Comparison of ENCODE assay signal across 11 cellular contexts in genomic region chr2:51103205-51103604, GRCh38.
DNase-seq lines count a peak whose midpoint lies in the region; ATAC-seq, FAIRE-seq and TF ChIP-seq lines count a peak whose summit lies in the region.
"Had no signal": no experiment of that assay in that cellular context is flagged by ENCODE, and none has a peak within 500 bp of the region (broad histone marks: within the 10 kb centered on the region; RNA-seq: fewer than 3 reads in every experiment).

No MANE protein-coding gene starts in this region.

- 6% methylated on average over 2 of the region's 6 CpGs for WGBS in mammary epithelial cell (ENCODE audit: low coverage, missing lambda C conversion rate)
- WGBS in esophagus muscularis mucosa = 65% methylated on average over 6 of the region's 6 CpGs

- no peaks in the 10 kb centered on the region for H3K9me3 Mint-ChIP-seq in type B pancreatic cell

- H3K4me2 ChIP-seq in mammary epithelial cell (ENCODE audit: insufficient read depth, low read depth, low read length) = no peak overlapping the region

- H3K27ac Mint-ChIP-seq in type B pancreatic cell = peak overlapping the region; percentile 48

- dilution Hi-C loops in mammary epithelial cell (cut with HindIII; ENCODE audit: low sequenced_read_pairs) = no loop called here

- BruUV-seq in mammary epithelial cell (replicated peaks; lab: Mats Ljungman, UMichigan) = no TSS peak

- peak; percentile 35 for ATAC-seq in left colon

- H3K9ac ChIP-seq in mammary epithelial cell (ENCODE audit: insufficient read depth, low read length) = no peak overlapping the region

- no peaks in the 10 kb centered on the region for H3K36me3 ChIP-seq in mammary epithelial cell (ENCODE audit: insufficient read depth, low read length)
- H3K36me3 ChIP-seq in esophagus muscularis mucosa = no peaks in the 10 kb centered on the region

- TF ChIP-seq POLR2A in GM12891 (IDR thresholded peaks at IDR 0.05; ENCODE audit: low read depth, low read length) (no peak), esophagus muscularis mucosa (IDR thresholded peaks at IDR 0.05; ENCODE audit: low read depth) (no peak)

- DNase-seq in NCI-H2196 (lab: John Stamatoyannopoulos, UW; ENCODE audit: unreplicated experiment) (peak; percentile 2), NCI-H2196 treated with DMSO at 0.1 percent for 48 hours (lab: John Stamatoyannopoulos, UW; ENCODE audit: unreplicated experiment) (no peak), mammary epithelial cell (peak; percentile 5), left colon (no peak), type B pancreatic cell (ENCODE audit: extremely low spot score, unreplicated experiment) (peak; percentile 66), GM12891 (ENCODE audit: insufficient read length, low spot score) (no peak), MV-4-11 (lab: John Stamatoyannopoulos, UW) (no peak), esophagus muscularis mucosa (ENCODE audit: extremely low spot score) (no peak)
- DNase-seq: activated CD4-positive, alpha-beta T cell treated with anti-CD3 and anti-CD28 coated beads, Interleukin-2, amount 50 U/mL, for 1 hour; MM.1S had no signal

- in situ Hi-C loops in mammary epithelial cell (cut with MboI; ENCODE audit: low sequenced_read_pairs in 2 of 2) = no loop called here

- H3K4me3 Mint-ChIP-seq in type B pancreatic cell = no peak overlapping the region

- no peaks in the 10 kb centered on the region for H3K36me3 Mint-ChIP-seq in type B pancreatic cell

- no peak overlapping the region for H3K4me3 ChIP-seq in mammary epithelial cell (replicated peaks in 1 of 3; ENCODE audit: insufficient read depth in 1 of 3, low read depth in 2 of 3, low read length in 3 of 3)
- H3K4me3 ChIP-seq in esophagus muscularis mucosa = no peak overlapping the region

- H3K27ac ChIP-seq in mammary epithelial cell (ENCODE audit: insufficient read depth, low read depth, low read length) = no peak overlapping the region
- no peak overlapping the region for H3K27ac ChIP-seq in esophagus muscularis mucosa (replicated peaks in 1 of 4)

- no peaks in the 10 kb centered on the region for H3K27me3 ChIP-seq in mammary epithelial cell (ENCODE audit: insufficient read depth, low read length)
- H3K27me3 ChIP-seq in esophagus muscularis mucosa = no peaks in the 10 kb centered on the region

- TF ChIP-seq CTCF in mammary epithelial cell (conservative IDR thresholded peaks at IDR 0.05 in 1 of 2, IDR thresholded peaks at IDR 0.05 in 1 of 2; ENCODE audit: extremely low read depth in 1 of 2, insufficient read depth in 1 of 2, low read depth in 1 of 2, low read length in 2 of 2) (no peak), type B pancreatic cell (conservative IDR thresholded peaks at IDR 0.05) (no peak), esophagus muscularis mucosa (IDR thresholded peaks at IDR 0.05) (no peak)

- no peak for FAIRE-seq in GM12891 (lab: Jason Lieb, UNC)
- FAIRE-seq: A204.1 had no signal

- no peaks in the 10 kb centered on the region for H3K79me2 ChIP-seq in mammary epithelial cell (ENCODE audit: insufficient read depth, low read length)

- H4K20me1 ChIP-seq in mammary epithelial cell (ENCODE audit: insufficient read depth, low read length) = no peaks in the 10 kb centered on the region

- no peaks in the 10 kb centered on the region for H3K27me3 Mint-ChIP-seq in type B pancreatic cell

- H3K9me3 ChIP-seq in mammary epithelial cell (replicated peaks; ENCODE audit: insufficient read depth, low read length) (no peaks in the 10 kb centered on the region), esophagus muscularis mucosa (no peaks in the 10 kb centered on the region)

- H2AFZ ChIP-seq in mammary epithelial cell (ENCODE audit: low read depth, low read length) = no peak overlapping the region

- H3K4me1 ChIP-seq in mammary epithelial cell (ENCODE audit: insufficient read depth, low read length) (no peaks in the 10 kb centered on the region), esophagus muscularis mucosa (no peaks in the 10 kb centered on the region)

- H3K4me1 Mint-ChIP-seq in type B pancreatic cell (ENCODE audit: unreplicated experiment) = peaks cover 8% of the 10 kb centered on the region

- intact Hi-C loops in mammary epithelial cell (cut with micrococcal nuclease) = no loop called here
- intact Hi-C loops in left colon (cut with DNase I, micrococcal nuclease) = no loop called here
- intact Hi-C loops in esophagus muscularis mucosa (cut with DNase I) = no loop called here

- TF ChIP-seq EP300 in esophagus muscularis mucosa (IDR thresholded peaks at IDR 0.05) = no peak

- CTCF ChIA-PET in mammary epithelial cell (lab: Charles Lee; ENCODE audit: low non-redundant PET) = no interaction called here

TF ChIP-seq in GM12891, 5 proteins besides CTCF, POLR2A, EP300 and RAD21:
- TF ChIP-seq PAX5 (IDR thresholded peaks at IDR 0.05; ENCODE audit: insufficient read depth, low read length, severe bottlenecking) (no peak), SPI1 (IDR thresholded peaks at IDR 0.05; ENCODE audit: low read depth, low read length) (no peak), POU2F2 (IDR thresholded peaks at IDR 0.05; ENCODE audit: low read depth, low read length) (no peak), TAF1 (IDR thresholded peaks at IDR 0.05; ENCODE audit: low read depth, low read length) (no peak), POLR2AphosphoS5 (IDR thresholded peaks at IDR 0.05; ENCODE audit: low read depth, low read length) (no peak)

Comparison
In these comparisons a context has a peak if more than half of its experiments do, and no peak if none do; other contexts are left out.
1. DNase-seq: peak in NCI-H2196 (single experiment), mammary epithelial cell (single experiment) and type B pancreatic cell (single experiment); none in NCI-H2196 treated with DMSO at 0.1 percent for 48 hours (single experiment), left colon (0 of 2), GM12891 (single experiment), MV-4-11 (single experiment) and esophagus muscularis mucosa (single experiment).